In genomic region chr9:136544549-136545064, GRCh38 we compare ENCODE assay signal across 8 cellular contexts. TPM values are rescaled to one million over a fixed set of nuclear protein-coding genes. Genes with fewer than 3 reads are reported as not detected.
DNase-seq lines count a peak whose midpoint lies in the region; ATAC-seq and TF ChIP-seq lines count a peak whose summit lies in the region.

No MANE protein-coding gene starts in this region.

- H3K36me3 ChIP-seq in OCI-LY3 (replicated peaks; ENCODE audit: low read depth, low read length) = peaks cover 21% of the 10 kb centered on the region
- peaks cover 8% of the 10 kb centered on the region for H3K36me3 ChIP-seq in osteoblast (ENCODE audit: insufficient read depth, low read length)
- no peaks in the 10 kb centered on the region for H3K36me3 ChIP-seq in uterus

- H3K4me2 ChIP-seq in OCI-LY3 (ENCODE audit: low read length) (peak overlapping the region; percentile 76), osteoblast (ENCODE audit: insufficient read depth, low read length) (peak overlapping the region; percentile 88)

- peak overlapping the region; percentile 88 for H3K4me3 Mint-ChIP-seq in activated naive CD4-positive, alpha-beta T cell treated with anti-CD3 and anti-CD28 coated beads, Interleukin-2, amount 10 ng/mL, durations not matched to agents 7 days and 5 days

- H2AFZ ChIP-seq in OCI-LY3 (ENCODE audit: low read depth, low read length) = no peak overlapping the region
- peak overlapping the region; percentile 35 for H2AFZ ChIP-seq in osteoblast (ENCODE audit: low read length)

- H3K9me3 ChIP-seq in OCI-LY3 (ENCODE audit: insufficient read depth, low read length) = no peaks in the 10 kb centered on the region
- H3K9me3 ChIP-seq in osteoblast (ENCODE audit: low read depth, low read length) = no peaks in the 10 kb centered on the region
- no peaks in the 10 kb centered on the region for H3K9me3 ChIP-seq in uterus

- CTCF ChIA-PET in activated naive CD4-positive, alpha-beta T cell treated with anti-CD3 and anti-CD28 coated beads, Interleukin-2, amount 10 ng/mL, durations not matched to agents 7 days and 5 days (lab: Charles Lee) = interaction anchor here (1.0 kb wide), 1 partner anchor 11 kb away, joined by 3 read pairs; no protein-coding TSS in a partner anchor

- H3K9me3 Mint-ChIP-seq in activated naive CD4-positive, alpha-beta T cell treated with anti-CD3 and anti-CD28 coated beads, Interleukin-2, amount 10 ng/mL, durations not matched to agents 7 days and 5 days = no peaks in the 10 kb centered on the region

- peaks cover 4% of the 10 kb centered on the region for H3K27me3 Mint-ChIP-seq in activated naive CD4-positive, alpha-beta T cell treated with anti-CD3 and anti-CD28 coated beads, Interleukin-2, amount 10 ng/mL, durations not matched to agents 7 days and 5 days

- TF ChIP-seq CTCF in OCI-LY3 (IDR thresholded peaks at IDR 0.05; ENCODE audit: low read depth, low read length) (no peak), osteoblast (IDR thresholded peaks at IDR 0.05; ENCODE audit: extremely low read depth, low read depth, low read length) (no peak), uterus (IDR thresholded peaks at IDR 0.05) (peak in 1 of 4 experiments; percentile 4)

- H3K27ac Mint-ChIP-seq in activated naive CD4-positive, alpha-beta T cell treated with anti-CD3 and anti-CD28 coated beads, Interleukin-2, amount 10 ng/mL, durations not matched to agents 7 days and 5 days = peak overlapping the region; percentile 87

- intact Hi-C loops in Right ventricle myocardium inferior (cut with DNase I) = loop anchor here (5.0 kb wide), 1 partner anchor 83 kb away; no protein-coding TSS in a partner anchor
- intact Hi-C loops in uterus (cut with DNase I; ENCODE audit: low total_unique reads) = loop anchor here (10.0 kb wide), 1 partner anchor 60 kb away; the partner anchor contains the start of gene SEC16A

- H3K4me3 ChIP-seq in OCI-LY3 (ENCODE audit: low read length) = peak overlapping the region; percentile 86
- peak overlapping the region; percentile 83 for H3K4me3 ChIP-seq in osteoblast (ENCODE audit: insufficient read depth, low read length)
- peak overlapping the region; percentile 56 to 84 for H3K4me3 ChIP-seq in uterus

- TF ChIP-seq POLR2A in uterus (IDR thresholded peaks at IDR 0.05) = no peak

- peaks cover 25% of the 10 kb centered on the region for H3K36me3 Mint-ChIP-seq in activated naive CD4-positive, alpha-beta T cell treated with anti-CD3 and anti-CD28 coated beads, Interleukin-2, amount 10 ng/mL, durations not matched to agents 7 days and 5 days

- H3K9ac ChIP-seq in OCI-LY3 (ENCODE audit: low read length) = peak overlapping the region; percentile 81

- H3K4me1 Mint-ChIP-seq in activated naive CD4-positive, alpha-beta T cell treated with anti-CD3 and anti-CD28 coated beads, Interleukin-2, amount 10 ng/mL, durations not matched to agents 7 days and 5 days = peaks cover 53% of the 10 kb centered on the region

- peak; percentile 50 for DNase-seq in EL
- DNase-seq in activated naive CD4-positive, alpha-beta T cell treated with anti-CD3 and anti-CD28 coated beads, Interleukin-2, amount 10 ng/mL, durations not matched to agents 7 days and 5 days = peak; percentile 73
- peak; percentile 85 for DNase-seq in Right ventricle myocardium inferior (ENCODE audit: missing footprints)
- DNase-seq in osteoblast (ENCODE audit: insufficient read length, low spot score, missing footprints) = peak; percentile 97
- peak in 1 of 2 donors; percentile 63 for DNase-seq in uterus

- H3K79me2 ChIP-seq in OCI-LY3 (ENCODE audit: low read length) (peaks cover 56% of the 10 kb centered on the region), osteoblast (ENCODE audit: insufficient read depth, low read length) (peaks cover 40% of the 10 kb centered on the region)

- H3K27me3 ChIP-seq in OCI-LY3 (ENCODE audit: low read depth, low read length) (no peaks in the 10 kb centered on the region), osteoblast (ENCODE audit: insufficient read depth, low read length) (no peaks in the 10 kb centered on the region), uterus (no peaks in the 10 kb centered on the region)

- ATAC-seq in Right ventricle myocardium inferior (peak; percentile 6), GM21737 (IDR thresholded peaks at IDR 0.05; ENCODE audit: unreplicated experiment) (no peak), GM18907 (IDR thresholded peaks at IDR 0.05; ENCODE audit: unreplicated experiment) (no peak)

- H3K27ac ChIP-seq in OCI-LY3 (ENCODE audit: low read length) (peak overlapping the region; percentile 70), osteoblast (ENCODE audit: low read depth, low read length) (peak overlapping the region; percentile 28), uterus (peak overlapping the region; percentile 83 to 90)

- peaks cover 41% of the 10 kb centered on the region for H3K4me1 ChIP-seq in OCI-LY3 (ENCODE audit: low read length)
- peaks cover 23% of the 10 kb centered on the region for H3K4me1 ChIP-seq in osteoblast (ENCODE audit: insufficient read depth, low read length)
- peaks cover 0 to 25% of the 10 kb centered on the region in 2 donors for H3K4me1 ChIP-seq in uterus

- H4K20me1 ChIP-seq in OCI-LY3 (ENCODE audit: insufficient read depth, low read length) (peaks cover 50% of the 10 kb centered on the region), osteoblast (ENCODE audit: insufficient read depth, low read length) (peaks cover 33% of the 10 kb centered on the region)

RNA-seq across cellular contexts. Expression of gene NOTCH1, which starts 1.2 kb away (rescaled TPM):
- total RNA-seq in Right ventricle myocardium inferior = 18.7 TPM
- 10.5 and 14.4 TPM in 2 replicates for total RNA-seq in osteoblast
- 100 to 1,000 TPM in 1 of 4 donors, 10 to 100 TPM in 3; 19.7 to 109 (median 35.6) TPM for total RNA-seq in uterus

Comparison
In these comparisons a context has a peak if more than half of its experiments do, and no peak if none do; other contexts are left out.
1. H3K27ac ChIP-seq: peak in every context shown above with its lines; median percentile 86 in uterus; 70 in OCI-LY3; 28 in osteoblast.